Comparison of ENCODE assay signal across 11 cellular contexts in genomic region chr20:25032478-25033183, GRCh38. TPM values are rescaled to one million over a fixed set of nuclear protein-coding genes. Genes with fewer than 3 reads are reported as not detected.
DNase-seq lines count a peak whose midpoint lies in the region; ATAC-seq and TF ChIP-seq lines count a peak whose summit lies in the region.
"Had no signal": no experiment of that assay in that cellular context is flagged by ENCODE, and none has a peak within 500 bp of the region (broad histone marks: within the 10 kb centered on the region; RNA-seq: fewer than 3 reads in every experiment).

No MANE protein-coding gene starts in this region.

- H3K36me3 Mint-ChIP-seq in neural progenitor cell = no peaks in the 10 kb centered on the region

- H3F3A ChIP-seq in neural progenitor cell (ENCODE audit: low read depth) = no peaks in the 10 kb centered on the region

- no peak for TF ChIP-seq POLR2A in vagina (IDR thresholded peaks at IDR 0.05)

- H3K4me1 Mint-ChIP-seq in neural progenitor cell = peaks cover 46% of the 10 kb centered on the region

- H3K4me3 ChIP-seq in adipocyte (ENCODE audit: low read length) (no peak overlapping the region), cardiac muscle cell (no peak overlapping the region), neural progenitor cell (no peak overlapping the region), vagina (no peak overlapping the region)

- H3K79me2 ChIP-seq in neural progenitor cell (ENCODE audit: low read depth) = no peaks in the 10 kb centered on the region

- intact Hi-C loops in vagina (cut with DNase I) = no loop called here

- peak overlapping the region; percentile 85 for H2AFZ ChIP-seq in neural progenitor cell (replicated peaks)

- peak overlapping the region; percentile 78 for H3K27ac Mint-ChIP-seq in neural progenitor cell
- H3K27ac Mint-ChIP-seq: activated naive CD8-positive, alpha-beta T cell treated with anti-CD3 and anti-CD28 coated beads for 36 hours had no signal

- no peak overlapping the region for H3K27ac ChIP-seq in cardiac muscle cell
- no peak overlapping the region for H3K27ac ChIP-seq in neural progenitor cell
- peak overlapping the region; percentile 51 for H3K27ac ChIP-seq in vagina

- H3K4me3 Mint-ChIP-seq in neural progenitor cell = no peak overlapping the region
- H3K4me3 Mint-ChIP-seq: activated naive CD8-positive, alpha-beta T cell treated with anti-CD3 and anti-CD28 coated beads for 36 hours had no signal

- H3K27me3 ChIP-seq in adipocyte (replicated peaks; ENCODE audit: control insufficient read depth, insufficient read depth, low read length) = no peaks in the 10 kb centered on the region
- H3K27me3 ChIP-seq in cardiac muscle cell = no peaks in the 10 kb centered on the region
- H3K27me3 ChIP-seq in neural progenitor cell = peaks cover 4% of the 10 kb centered on the region
- no peaks in the 10 kb centered on the region for H3K27me3 ChIP-seq in vagina

- H3K9ac ChIP-seq in adipocyte (ENCODE audit: low read length) (peak overlapping the region; percentile 33), neural progenitor cell (no peak overlapping the region)

- H3K9me3 Mint-ChIP-seq in neural progenitor cell = peaks cover 2% of the 10 kb centered on the region
- H3K9me3 Mint-ChIP-seq: activated naive CD8-positive, alpha-beta T cell treated with anti-CD3 and anti-CD28 coated beads for 36 hours had no signal

- H3K27me3 Mint-ChIP-seq in neural progenitor cell (ENCODE audit: insufficient read depth, low read depth) = peaks cover 8% of the 10 kb centered on the region
- H3K27me3 Mint-ChIP-seq: activated naive CD8-positive, alpha-beta T cell treated with anti-CD3 and anti-CD28 coated beads for 36 hours had no signal

- no peak for ATAC-seq in HG03432 (IDR thresholded peaks at IDR 0.05; ENCODE audit: unreplicated experiment)
- ATAC-seq in HG03175 (IDR thresholded peaks at IDR 0.05; ENCODE audit: unreplicated experiment) = no peak

- H3K4me1 ChIP-seq in adipocyte (ENCODE audit: control insufficient read depth, insufficient read depth, low read length) (peaks cover 25% of the 10 kb centered on the region), cardiac muscle cell (ENCODE audit: low read depth) (no peaks in the 10 kb centered on the region), neural progenitor cell (peaks cover 7% of the 10 kb centered on the region), vagina (peaks cover 43% of the 10 kb centered on the region)

- no peak overlapping the region for H3K4me2 ChIP-seq in neural progenitor cell

- no peaks in the 10 kb centered on the region for H4K20me1 ChIP-seq in neural progenitor cell (ENCODE audit: low read depth)

- TF ChIP-seq CTCF in cardiac muscle cell (IDR thresholded peaks at IDR 0.05; ENCODE audit: low read depth, low read length) (peak; percentile 12), neural progenitor cell (IDR thresholded peaks at IDR 0.05) (no peak), vagina (IDR thresholded peaks at IDR 0.05) (no peak)

- peaks cover 5% of the 10 kb centered on the region for H3K36me3 ChIP-seq in adipocyte (ENCODE audit: control insufficient read depth, insufficient read depth, low read length, severe bottlenecking)
- H3K36me3 ChIP-seq in cardiac muscle cell = no peaks in the 10 kb centered on the region
- H3K36me3 ChIP-seq in neural progenitor cell = no peaks in the 10 kb centered on the region
- H3K36me3 ChIP-seq in vagina = no peaks in the 10 kb centered on the region

- H3K9me3 ChIP-seq in adipocyte (ENCODE audit: control insufficient read depth, low read length) (no peaks in the 10 kb centered on the region), cardiac muscle cell (ENCODE audit: low read depth) (no peaks in the 10 kb centered on the region), neural progenitor cell (ENCODE audit: low read depth) (no peaks in the 10 kb centered on the region), vagina (no peaks in the 10 kb centered on the region)

- DNase-seq in adipocyte (ENCODE audit: low read depth) = no peak
- peak in 1 of 2 donors; percentile 93 for DNase-seq in cardiac muscle cell (ENCODE audit: low read depth in 1 of 2, low spot score in 1 of 2)
- peak; percentile 36 for DNase-seq in neural progenitor cell (ENCODE audit: low spot score)
- no peak for DNase-seq in vagina (ENCODE audit: extremely low spot score in 2 of 2)
- no peak for DNase-seq in activated gamma-delta T cell (lab: John Stamatoyannopoulos, UW)
- DNase-seq: activated naive CD8-positive, alpha-beta T cell treated with anti-CD3 and anti-CD28 coated beads for 36 hours; NCI-H446 treated with DMSO at 0.1 percent for 48 hours; stimulated activated CD4-positive, alpha-beta T cell treated with anti-CD3 and anti-CD28 coated beads, Interleukin-2, amount 100 ng/mL, for 24 hours had no signal

RNA-seq across cellular contexts. Expression of gene ACSS1, which starts 25.3 kb away (rescaled TPM):
- total RNA-seq in cardiac muscle cell (not detected in 2 replicates), neural progenitor cell (ENCODE audit: low replicate concordance) (not detected in 2 replicates), vagina (26.3 TPM)
- not detected in 2 replicates for polyA plus RNA-seq in cardiac muscle cell

RNA-seq across cellular contexts. Expression of gene APMAP, which starts 40.1 kb away (rescaled TPM):
- total RNA-seq in cardiac muscle cell = 50.4 and 60.6 TPM in 2 replicates
- polyA plus RNA-seq in cardiac muscle cell = 81.2 and 90.2 TPM in 2 replicates
- total RNA-seq in neural progenitor cell (ENCODE audit: low replicate concordance) = 71.7 and 88.0 TPM in 2 replicates
- total RNA-seq in vagina = 29.7 TPM

RNA-seq across cellular contexts. Expression of gene VSX1, which starts 49.3 kb away (rescaled TPM):
- total RNA-seq in cardiac muscle cell (not detected in 2 replicates), neural progenitor cell (ENCODE audit: low replicate concordance) (not detected in 2 replicates), vagina (not detected)
- not detected in 2 replicates for polyA plus RNA-seq in cardiac muscle cell
- total RNA-seq: activated naive CD8-positive, alpha-beta T cell treated with anti-CD3 and anti-CD28 coated beads for 36 hours; HT1080 had no signal

Comparison
In these comparisons a context has a peak if more than half of its experiments do, and no peak if none do; other contexts are left out.
1. RNA of gene ACSS1, which starts 25.3 kb away (total RNA-seq): 26.3 TPM in vagina (single experiment); not detected in cardiac muscle cell and not detected in neural progenitor cell; every median in the first group is over 10 times any median in the second.